ENCODE assay signal across 1 cellular context in genomic region chr5:77643654-77644404, GRCh38.
A peak's percentile ranks its signal among the peaks of the same experiment; 100 is the strongest.
TF ChIP-seq lines count a peak whose summit lies in the region.

No MANE protein-coding gene starts in this region.

TF ChIP-seq in IMR-90, 13 proteins besides CTCF, POLR2A, EP300 and RAD21:
- TF ChIP-seq RCOR1 (IDR thresholded peaks at IDR 0.05; ENCODE audit: insufficient replicate concordance, low read length) (no peak), NFE2L2 (IDR thresholded peaks at IDR 0.05; ENCODE audit: low read depth, low read length) (no peak), CEBPB (IDR thresholded peaks at IDR 0.05; ENCODE audit: low read depth, low read length) (peak; percentile 28; the same call in 1 of the 2 replicates)
